In genomic region chr2:165239826-165240618, GRCh38 we compare ENCODE assay signal across 23 cellular contexts. TPM values are rescaled to one million over a fixed set of nuclear protein-coding genes. Genes with fewer than 3 reads are reported as not detected.
DNase-seq lines count a peak whose midpoint lies in the region; ATAC-seq, FAIRE-seq and TF ChIP-seq lines count a peak whose summit lies in the region.
"Had no signal": no experiment of that assay in that cellular context is flagged by ENCODE, and none has a peak within 500 bp of the region (broad histone marks: within the 10 kb centered on the region; RNA-seq: fewer than 3 reads in every experiment).

No MANE protein-coding gene starts in this region.

- no peaks in the 10 kb centered on the region for H3K36me3 ChIP-seq in K562 (ENCODE audit: control insufficient read depth, insufficient read depth, low read length)
- H3K36me3 ChIP-seq in neuron (ENCODE audit: insufficient read depth, low read length): no peaks in the 10 kb centered on the region
- no peaks in the 10 kb centered on the region for H3K36me3 ChIP-seq in Karpas-422 (ENCODE audit: insufficient read depth, low read length)
- H3K36me3 ChIP-seq in colonic mucosa: no peaks in the 10 kb centered on the region
- H3K36me3 ChIP-seq: thyroid gland had no signal

- no peak for TF ChIP-seq RAD21 in K562 (CRISPR knock-in tag; conservative IDR thresholded peaks at IDR 0.05 in 1 of 2, IDR thresholded peaks at IDR 0.05 in 1 of 2)

- no peak overlapping the region for H3K4me3 ChIP-seq in K562
- H3K4me3 ChIP-seq in neuron (ENCODE audit: low read length): peak overlapping the region; percentile 30
- no peak overlapping the region for H3K4me3 ChIP-seq in Karpas-422 (ENCODE audit: low read length)
- no peak overlapping the region for H3K4me3 ChIP-seq in colonic mucosa
- H3K4me3 ChIP-seq: psoas muscle, thyroid gland had no signal

- H3K9me3 ChIP-seq in K562 (replicated peaks; ENCODE audit: control insufficient read depth, insufficient read depth, low read depth, low read length) (no peaks in the 10 kb centered on the region), neuron (ENCODE audit: low read length) (no peaks in the 10 kb centered on the region), Karpas-422 (ENCODE audit: low read length) (no peaks in the 10 kb centered on the region), colonic mucosa (no peaks in the 10 kb centered on the region)
- H3K9me3 ChIP-seq: psoas muscle, thyroid gland had no signal

- H3K4me2 ChIP-seq in K562 (ENCODE audit: insufficient read depth, low read length) (no peak overlapping the region), Karpas-422 (ENCODE audit: low read depth, low read length, poor library complexity, severe bottlenecking) (no peak overlapping the region)

- TF ChIP-seq POLR2A in K562 (conservative IDR thresholded peaks at IDR 0.05): no peak

- ATAC-seq in K562: no peak
- no peak for ATAC-seq in HG02678 (IDR thresholded peaks at IDR 0.05; ENCODE audit: unreplicated experiment)
- ATAC-seq: Right ventricle myocardium inferior had no signal

- no peaks in the 10 kb centered on the region for H3K9me2 ChIP-seq in Karpas-422 (replicated peaks; ENCODE audit: insufficient read depth, low read length)

- H3K9me1 ChIP-seq in K562 (ENCODE audit: control insufficient read depth, insufficient read depth, low read length): no peaks in the 10 kb centered on the region

- CTCF ChIA-PET in K562 (lab: Yijun Ruan, JAX; ENCODE audit: low intra/inter-chr PET ratio): interaction anchor here (1.1 to 1.3 kb wide), 2 partner anchors 635 to 888 kb away, joined by 4 read pairs; partner anchors contain the start of gene SCN1A

- in situ Hi-C loops in K562 (cut with MboI): no loop called here

- no peak overlapping the region for H2AFZ ChIP-seq in K562 (ENCODE audit: low read depth, low read length)
- H2AFZ ChIP-seq in neuron (ENCODE audit: low read depth, low read length): no peak overlapping the region
- no peak overlapping the region for H2AFZ ChIP-seq in Karpas-422 (ENCODE audit: low read length)

- DNase-seq in NCI-H146 (lab: John Stamatoyannopoulos, UW) (peak; percentile 27), NCI-H146 treated with DMSO at 0.1 percent for 48 hours (lab: John Stamatoyannopoulos, UW; ENCODE audit: unreplicated experiment) (no peak), NCI-H1105 treated with DMSO at 0.1 percent for 48 hours (lab: John Stamatoyannopoulos, UW) (peak; percentile 48), K562 (ENCODE audit: extremely low read depth in 1 of 4, low spot score in 3 of 4) (no peak), Karpas-422 (no peak), colonic mucosa (no peak)
- DNase-seq: activated CD4-positive, alpha-beta T cell treated with anti-CD3 and anti-CD28 coated beads for 48 hours; activated gamma-delta T cell treated with Interleukin-2 at 50 U/mL for 16 hours; activated T-cell treated with anti-CD3 and anti-CD28 coated beads, Interleukin-2, amount 50 U/mL, for 1 hour; CD4-positive, alpha-beta T cell; islet precursor cell; left ventricle myocardium superior; NCI-H226; NK-92 treated with Interleukin-12 subunit alpha and Interleukin-12 subunit beta, amount 100 ng/mL, for 24 hours; psoas muscle; T-helper 9 cell; thyroid gland had no signal

- H3K27me3 ChIP-seq in K562 (ENCODE audit: control insufficient read depth in 2 of 2, insufficient read depth in 2 of 2, low read length in 2 of 2) (no peaks in the 10 kb centered on the region), neuron (ENCODE audit: insufficient read depth, low read length) (no peaks in the 10 kb centered on the region), Karpas-422 (ENCODE audit: low read length) (no peaks in the 10 kb centered on the region), colonic mucosa (no peaks in the 10 kb centered on the region)
- H3K27me3 ChIP-seq: thyroid gland had no signal

- no peak for FAIRE-seq in K562 (lab: Jason Lieb, UNC)

- H3K4me1 ChIP-seq in K562 (replicated peaks in 1 of 2; ENCODE audit: control insufficient read depth in 2 of 2, insufficient read depth in 2 of 2, low read length in 2 of 2) (no peaks in the 10 kb centered on the region), neuron (ENCODE audit: insufficient read depth, low read length) (no peaks in the 10 kb centered on the region), Karpas-422 (ENCODE audit: low read length) (no peaks in the 10 kb centered on the region), colonic mucosa (no peaks in the 10 kb centered on the region)
- H3K4me1 ChIP-seq: psoas muscle, thyroid gland had no signal

- intact Hi-C loops in K562 (cut with micrococcal nuclease) (loop anchor here (1.0 to 5.0 kb wide), 3 partner anchors 53 to 889 kb away; partner anchors contain the start of gene SCN1A), colonic mucosa (cut with DNase I) (no loop called here)

- WGBS in K562 (ENCODE audit: insufficient coverage, low coverage, missing lambda C conversion rate): 2% methylated on average over 5 of the region's 5 CpGs

- BruUV-seq in K562 (replicated peaks; lab: Mats Ljungman, UMichigan): no TSS peak

- no peak overlapping the region for H3K27ac ChIP-seq in K562 (ENCODE audit: extremely low read depth, low read depth, low read length)
- H3K27ac ChIP-seq in Karpas-422 (ENCODE audit: low read length): no peak overlapping the region
- no peak overlapping the region for H3K27ac ChIP-seq in colonic mucosa
- H3K27ac ChIP-seq: psoas muscle, thyroid gland, VCaP had no signal

- TF ChIP-seq CTCF in K562 (IDR thresholded peaks at IDR 0.05 in 2 of 3, conservative IDR thresholded peaks at IDR 0.05 in 1 of 3; ENCODE audit: insufficient read depth in 2 of 3, low read depth in 1 of 3, low read length in 3 of 3): no peak
- TF ChIP-seq CTCF in colonic mucosa (IDR thresholded peaks at IDR 0.05): no peak

- H3K79me2 ChIP-seq in K562 (ENCODE audit: control insufficient read depth, insufficient read depth, low read length) (no peaks in the 10 kb centered on the region), Karpas-422 (ENCODE audit: low read length) (no peaks in the 10 kb centered on the region)

- POLR2A ChIA-PET in K562 (lab: Yijun Ruan, JAX): no interaction called here

- H3K9ac ChIP-seq in K562 (ENCODE audit: insufficient read depth in 1 of 2, low read depth in 2 of 2, low read length in 2 of 2) (no peak overlapping the region), Karpas-422 (ENCODE audit: low read length) (no peak overlapping the region), colonic mucosa (ENCODE audit: low read depth in 2 of 2, low read length in 2 of 2) (no peak overlapping the region)

- H4K20me1 ChIP-seq in K562 (replicated peaks; ENCODE audit: control insufficient read depth, insufficient read depth, low read length): no peaks in the 10 kb centered on the region
- H4K20me1 ChIP-seq in Karpas-422 (ENCODE audit: insufficient read depth, low read depth, low read length): no peaks in the 10 kb centered on the region

- no peak for TF ChIP-seq EP300 in K562 (IDR thresholded peaks at IDR 0.05; ENCODE audit: low read length)

RNA-seq across cellular contexts. Expression of gene SCN2A, which starts 0.8 kb away (rescaled TPM):
- total RNA-seq in K562 (2011; cell fraction: chromatin; rRNA removed; ENCODE audit: low replicate concordance): 0.14 and 0.37 TPM in 2 replicates
- 0.13 TPM in 1 of 2 replicates, not detected in the other for total RNA-seq in K562 (2011; cell fraction: nucleolus; rRNA removed)
- 0.29 TPM in 1 of 2 replicates, not detected in the other for total RNA-seq in K562 (2011; cell fraction: nucleoplasm; rRNA removed)
- total RNA-seq in K562 (2014; rRNA removed) (0.14 and 0.24 TPM in 2 replicates), K562 (2014; rRNA removed; fragmentation: Illumina TruSeq; extraction: Trizol) (0.57 and 0.62 TPM in 2 replicates), K562 (2015; rRNA removed; fragmentation: Illumina TruSeq; extraction: Trizol) (0.69 and 0.79 TPM in 2 replicates), K562 (2021) (0.27 and 0.29 TPM in 2 replicates), colonic mucosa (under 1 TPM in 1 of 2 donors, not detected in 1; 0.05 TPM)
- polyA plus RNA-seq in K562 (2011; rRNA removed) (not detected in 2 replicates), K562 (2014; fragmentation: Illumina TruSeq; extraction: Trizol) (0.21 and 0.39 TPM in 2 replicates), K562 (2014; fragmentation: Nextera tagmentation; extraction: Ambion mirVana) (under 1 TPM; 0.08 to 0.18 TPM), K562 (2014; rRNA removed) (0.16 and 0.34 TPM in 2 replicates)
- polyA plus RNA-seq in K562 (2011; cell fraction: cytosol; rRNA removed): not detected in 2 replicates
- polyA plus RNA-seq in K562 (2011; cell fraction: nucleus; rRNA removed): 0.01 TPM in 1 of 2 replicates, not detected in the other
- 0.35 and 0.57 TPM in 2 replicates for polyA plus RNA-seq in K562 (2012)
- 0.07 TPM in 1 of 2 replicates, not detected in the other for polyA minus RNA-seq in K562 (2011; rRNA and poly(A)+ RNA removed)
- polyA minus RNA-seq in K562 (2011; cell fraction: cytosol; rRNA and poly(A)+ RNA removed): not detected in 2 replicates
- polyA minus RNA-seq in K562 (2011; cell fraction: nucleus; rRNA and poly(A)+ RNA removed): not detected in 2 replicates
- 0.51 and 0.75 TPM in 2 replicates for total RNA-seq in Karpas-422 (2014; rRNA removed; shearing (Covaris generic); ENCODE audit: low replicate concordance)
- total RNA-seq: activated CD8-positive, alpha-beta memory T cell treated with anti-CD3 and anti-CD28 coated beads for 36 hours; CD4-positive, alpha-beta T cell; psoas muscle; skeletal muscle tissue had no signal

RNA-seq across cellular contexts. Expression of gene SCN3A, which starts 36.2 kb away (rescaled TPM):
- total RNA-seq in K562 (2011; cell fraction: chromatin; rRNA removed; ENCODE audit: low replicate concordance): not detected in 2 replicates
- total RNA-seq in K562 (2011; cell fraction: nucleolus; rRNA removed): not detected in 2 replicates
- total RNA-seq in K562 (2011; cell fraction: nucleoplasm; rRNA removed): not detected in 2 replicates
- total RNA-seq in K562 (2014; rRNA removed): not detected in 2 replicates
- total RNA-seq in K562 (2014; rRNA removed; fragmentation: Illumina TruSeq; extraction: Trizol): not detected in 2 replicates
- not detected in 2 replicates for total RNA-seq in K562 (2015; rRNA removed; fragmentation: Illumina TruSeq; extraction: Trizol)
- total RNA-seq in K562 (2021): not detected in 2 replicates
- not detected in 2 replicates for polyA plus RNA-seq in K562 (2011; rRNA removed)
- polyA plus RNA-seq in K562 (2011; cell fraction: cytosol; rRNA removed): not detected in 2 replicates
- polyA plus RNA-seq in K562 (2011; cell fraction: nucleus; rRNA removed): not detected in 2 replicates
- polyA plus RNA-seq in K562 (2012): not detected in 2 replicates
- not detected in 2 replicates for polyA plus RNA-seq in K562 (2014; fragmentation: Illumina TruSeq; extraction: Trizol)
- not detected for polyA plus RNA-seq in K562 (2014; fragmentation: Nextera tagmentation; extraction: Ambion mirVana)
- polyA plus RNA-seq in K562 (2014; rRNA removed): not detected in 2 replicates
- not detected in 2 replicates for polyA minus RNA-seq in K562 (2011; rRNA and poly(A)+ RNA removed)
- polyA minus RNA-seq in K562 (2011; cell fraction: cytosol; rRNA and poly(A)+ RNA removed): not detected in 2 replicates
- polyA minus RNA-seq in K562 (2011; cell fraction: nucleus; rRNA and poly(A)+ RNA removed): not detected in 2 replicates
- not detected in 2 replicates for total RNA-seq in Karpas-422 (2014; rRNA removed; shearing (Covaris generic); ENCODE audit: low replicate concordance)
- under 1 TPM; 0.40 to 0.80 TPM for total RNA-seq in colonic mucosa
- total RNA-seq: activated CD8-positive, alpha-beta memory T cell treated with anti-CD3 and anti-CD28 coated beads for 36 hours; CD4-positive, alpha-beta T cell had no signal

Comparison
In these comparisons a context has a peak if more than half of its experiments do, and no peak if none do; other contexts are left out.
1. DNase-seq: peak in NCI-H146 (single experiment) and NCI-H1105 treated with DMSO at 0.1 percent for 48 hours (single experiment); none in NCI-H146 treated with DMSO at 0.1 percent for 48 hours (single experiment), K562 (0 of 4), Karpas-422 (single experiment) and colonic mucosa (single experiment).